ENCODE assay signal across 11 cellular contexts in the genomic region with DNA sequence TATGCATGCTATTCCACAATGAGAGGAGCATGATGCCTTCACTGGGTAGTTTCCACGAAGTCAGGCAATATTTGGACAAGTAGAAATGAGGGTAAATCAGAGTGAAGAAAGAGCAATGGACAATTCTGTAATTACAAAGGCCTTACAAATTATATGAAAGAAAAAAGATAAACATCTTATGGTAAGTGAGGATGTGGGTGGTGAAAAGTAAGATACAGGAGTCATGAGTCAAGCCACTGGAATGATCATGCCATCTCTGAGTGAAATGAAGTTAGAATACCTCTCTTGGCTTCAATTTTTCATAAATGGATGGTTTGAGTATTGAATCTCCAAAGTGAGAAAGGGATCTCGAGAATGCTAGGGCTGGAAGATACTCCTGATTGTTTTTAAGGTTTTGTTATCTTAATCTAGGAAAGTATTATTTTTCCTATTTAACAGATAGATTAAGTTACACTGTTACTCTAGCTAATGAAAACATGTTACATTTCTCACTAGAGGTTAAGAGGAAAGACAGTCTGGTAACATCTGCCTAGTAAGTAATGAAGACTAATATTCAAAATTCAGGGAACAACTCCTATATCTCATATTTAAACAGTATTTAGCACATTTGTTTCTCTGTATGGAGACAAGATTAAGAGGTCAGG. TPM values are rescaled to one million over a fixed set of nuclear protein-coding genes. Genes with fewer than 3 reads are reported as not detected.
DNase-seq lines count a peak whose midpoint lies in the region; ATAC-seq and TF ChIP-seq lines count a peak whose summit lies in the region.
"Had no signal": no experiment of that assay in that cellular context is flagged by ENCODE, and none has a peak within 500 bp of the region (broad histone marks: within the 10 kb centered on the region; RNA-seq: fewer than 3 reads in every experiment).

No MANE protein-coding gene starts in this region.

- no peak overlapping the region for H2AFZ ChIP-seq in MM.1S (ENCODE audit: low read length)

- TF ChIP-seq CTCF in choroid plexus epithelial cell (conservative IDR thresholded peaks at IDR 0.05; ENCODE audit: low read depth, low read length), result no peak
- TF ChIP-seq CTCF in natural killer cell (IDR thresholded peaks at IDR 0.05), result no peak
- no peak for TF ChIP-seq CTCF in mucosa of descending colon (IDR thresholded peaks at IDR 0.05)
- TF ChIP-seq CTCF in MM.1S (IDR thresholded peaks at IDR 0.05; ENCODE audit: low read length), result no peak

- no peaks in the 10 kb centered on the region for H3K27me3 ChIP-seq in MM.1S (replicated peaks; ENCODE audit: insufficient read depth, low read length)

- H3K9ac ChIP-seq in MM.1S (ENCODE audit: low read length), result no peak overlapping the region

- H4K20me1 ChIP-seq in MM.1S (ENCODE audit: insufficient read depth, low read length), result no peaks in the 10 kb centered on the region

- H3K4me3 Mint-ChIP-seq in IgD-negative memory B cell (peak overlapping the region in 3 of 4 donors; percentile 2 to 97 (median 30)), natural killer cell (peak overlapping the region; percentile 99)

- no peaks in the 10 kb centered on the region for H3K27me3 Mint-ChIP-seq in IgD-negative memory B cell
- H3K27me3 Mint-ChIP-seq in natural killer cell (ENCODE audit: low read depth in 2 of 2), result no peaks in the 10 kb centered on the region

- ATAC-seq in natural killer cell (no peak), mucosa of descending colon (no peak)
- no peak for ATAC-seq in activated CD4-positive, CD25-positive, alpha-beta regulatory T cell treated with anti-CD3 and anti-CD28 coated beads, Interleukin-2, amount 50 U/mL, for 24 hours
- ATAC-seq: K562 had no signal

- H3K9me3 ChIP-seq in mucosa of descending colon (no peaks in the 10 kb centered on the region), MM.1S (replicated peaks; ENCODE audit: insufficient read depth, low read length) (no peaks in the 10 kb centered on the region)

- H3K4me1 Mint-ChIP-seq in IgD-negative memory B cell (peaks cover 25 to 46% (median 31%) of the 10 kb centered on the region in 3 donors), natural killer cell (peaks cover 73 to 81% of the 10 kb centered on the region in 2 donors)

- peaks cover 10% of the 10 kb centered on the region for H3K4me1 ChIP-seq in mucosa of descending colon (ENCODE audit: low read depth)
- H3K4me1 ChIP-seq in MM.1S (ENCODE audit: low read length), result peaks cover 14% of the 10 kb centered on the region

- H3K79me2 ChIP-seq in MM.1S (ENCODE audit: low read length), result peaks cover 63% of the 10 kb centered on the region

- H3K9me3 Mint-ChIP-seq in IgD-negative memory B cell, result no peaks in the 10 kb centered on the region
- H3K9me3 Mint-ChIP-seq in natural killer cell, result no peaks in the 10 kb centered on the region
- H3K9me3 Mint-ChIP-seq: activated naive CD8-positive, alpha-beta T cell treated with anti-CD3 and anti-CD28 coated beads, Interleukin-2, amount 10 ng/mL, durations not matched to agents 7 days and 5 days had no signal

- intact Hi-C loops in natural killer cell (cut with micrococcal nuclease), result loop anchor here (5.0 kb wide), 2 partner anchors 160 to 350 kb away; a partner anchor contains a TSS
- intact Hi-C loops in mucosa of descending colon (cut with DNase I, micrococcal nuclease), result no loop called here

- H3K36me3 Mint-ChIP-seq in IgD-negative memory B cell (peaks cover 2% of the 10 kb centered on the region), natural killer cell (no peaks in the 10 kb centered on the region)

- H3K36me3 ChIP-seq in mucosa of descending colon (ENCODE audit: low read depth) (no peaks in the 10 kb centered on the region), MM.1S (replicated peaks; ENCODE audit: insufficient read depth, low read length) (no peaks in the 10 kb centered on the region)

- H3K4me3 ChIP-seq in choroid plexus epithelial cell (ENCODE audit: low read depth, low read length) (no peak overlapping the region), mucosa of descending colon (no peak overlapping the region), MM.1S (ENCODE audit: low read length) (no peak overlapping the region)
- H3K4me3 ChIP-seq: K562 had no signal

- H3F3A ChIP-seq in MM.1S (ENCODE audit: insufficient read depth, low read length), result peaks cover 16% of the 10 kb centered on the region; the same call in 1 of the 2 replicates

- H3K27ac ChIP-seq in MM.1S (ENCODE audit: low read length), result no peak overlapping the region

- DNase-seq in EL (peak; percentile 71), choroid plexus epithelial cell (ENCODE audit: low read depth) (peak; percentile 56), natural killer cell (no peak), mucosa of descending colon (no peak), MM.1S (no peak), superior temporal gyrus (ENCODE audit: extremely low spot score) (no peak)
- DNase-seq: activated naive CD8-positive, alpha-beta T cell treated with anti-CD3 and anti-CD28 coated beads, Interleukin-2, amount 10 ng/mL, durations not matched to agents 7 days and 5 days; DMS79 treated with DMSO at 0.1 percent for 48 hours had no signal

- H3K9me2 ChIP-seq in MM.1S (replicated peaks; ENCODE audit: insufficient read depth, low read length), result no peaks in the 10 kb centered on the region

- H3K27ac Mint-ChIP-seq in IgD-negative memory B cell, result peak overlapping the region in 1 of 3 donors; percentile 40
- H3K27ac Mint-ChIP-seq in natural killer cell, result peak overlapping the region; percentile 85 to 92
- H3K27ac Mint-ChIP-seq: activated naive CD8-positive, alpha-beta T cell treated with anti-CD3 and anti-CD28 coated beads, Interleukin-2, amount 10 ng/mL, durations not matched to agents 7 days and 5 days had no signal

- H3K4me2 ChIP-seq in MM.1S (ENCODE audit: low read depth, low read length), result no peak overlapping the region

RNA-seq across cellular contexts. Expression of a gene that starts 2.1 kb away (rescaled TPM):
- polyA plus RNA-seq in IgD-negative memory B cell, result 4.1 TPM
- total RNA-seq in natural killer cell (10 to 100 TPM; 42.9 to 52.7 (median 47.4) TPM), mucosa of descending colon (10 to 100 TPM; 33.4 to 82.8 (median 81.0) TPM)

Comparison
In these comparisons a context has a peak if more than half of its experiments do, and no peak if none do; other contexts are left out.
1. DNase-seq: peak in EL (single experiment) and choroid plexus epithelial cell (single experiment); none in natural killer cell (single experiment), mucosa of descending colon (0 of 3), MM.1S (single experiment) and superior temporal gyrus (single experiment).